Comparison of ENCODE assay signal across 21 cellular contexts in genomic region chr17:55764610-55765009, GRCh38. TPM values are rescaled to one million over a fixed set of nuclear protein-coding genes. Genes with fewer than 3 reads are reported as not detected.
DNase-seq lines count a peak whose midpoint lies in the region; ATAC-seq and TF ChIP-seq lines count a peak whose summit lies in the region.
"Had no signal": no experiment of that assay in that cellular context is flagged by ENCODE, and none has a peak within 500 bp of the region (broad histone marks: within the 10 kb centered on the region; RNA-seq: fewer than 3 reads in every experiment).

No MANE protein-coding gene starts in this region.

- no peaks in the 10 kb centered on the region for H3K27me3 ChIP-seq in left ventricle myocardium inferior (ENCODE audit: low read depth)
- no peaks in the 10 kb centered on the region for H3K27me3 ChIP-seq in right atrium auricular region
- H3K27me3 ChIP-seq in upper lobe of right lung = no peaks in the 10 kb centered on the region
- no peaks in the 10 kb centered on the region for H3K27me3 ChIP-seq in BE2C
- H3K27me3 ChIP-seq in ascending aorta = no peaks in the 10 kb centered on the region

- H3K4me1 ChIP-seq in left ventricle myocardium inferior (peaks cover 43% of the 10 kb centered on the region), right atrium auricular region (peaks cover 0 to 19% of the 10 kb centered on the region in 2 donors), upper lobe of right lung (peaks cover 8% of the 10 kb centered on the region), BE2C (peaks cover 6% of the 10 kb centered on the region), ascending aorta (peaks cover 0 to 3% of the 10 kb centered on the region in 2 donors)

- peak; percentile 28 for ATAC-seq in left lobe of liver
- no peak for ATAC-seq in upper lobe of right lung
- ATAC-seq: SK-N-SH treated with all-trans-retinoic acid at 6 μM for 48 hours had no signal

- no peak for TF ChIP-seq CTCF in left ventricle myocardium inferior (IDR thresholded peaks at IDR 0.05; ENCODE audit: borderline replicate concordance)
- TF ChIP-seq CTCF in right atrium auricular region (IDR thresholded peaks at IDR 0.05) = no peak
- TF ChIP-seq CTCF in upper lobe of right lung (IDR thresholded peaks at IDR 0.05) = no peak
- TF ChIP-seq CTCF in BE2C (IDR thresholded peaks at IDR 0.05; ENCODE audit: low read depth, low read length) = no peak
- no peak for TF ChIP-seq CTCF in ascending aorta (IDR thresholded peaks at IDR 0.05)

- H3K27ac ChIP-seq in left ventricle myocardium inferior (replicated peaks) (peak overlapping the region; percentile 30), right atrium auricular region (no peak overlapping the region), upper lobe of right lung (peak overlapping the region; percentile 33), ascending aorta (no peak overlapping the region)
- H3K27ac ChIP-seq: PC-9, RWPE1 had no signal

- no peaks in the 10 kb centered on the region for H3K9me3 ChIP-seq in left ventricle myocardium inferior (replicated peaks)
- no peaks in the 10 kb centered on the region for H3K9me3 ChIP-seq in right atrium auricular region
- no peaks in the 10 kb centered on the region for H3K9me3 ChIP-seq in upper lobe of right lung
- no peaks in the 10 kb centered on the region for H3K9me3 ChIP-seq in BE2C
- no peaks in the 10 kb centered on the region for H3K9me3 ChIP-seq in ascending aorta

- H3K4me3 ChIP-seq in left ventricle myocardium inferior (no peak overlapping the region), right atrium auricular region (no peak overlapping the region), upper lobe of right lung (no peak overlapping the region), BE2C (ENCODE audit: low read depth, low read length) (no peak overlapping the region), ascending aorta (no peak overlapping the region)
- H3K4me3 ChIP-seq: PC-9 had no signal

- intact Hi-C loops in left ventricle myocardium inferior (cut with micrococcal nuclease) = no loop called here
- intact Hi-C loops in upper lobe of right lung (cut with DNase I) = no loop called here
- intact Hi-C loops in ascending aorta (cut with DNase I) = no loop called here

- no peak for DNase-seq in left ventricle myocardium inferior
- no peak for DNase-seq in right atrium auricular region (ENCODE audit: low spot score)
- no peak for DNase-seq in left lobe of liver (ENCODE audit: low spot score)
- peak; percentile 15 for DNase-seq in renal cortical epithelial cell (ENCODE audit: low read depth)
- DNase-seq in upper lobe of right lung = no peak
- no peak for DNase-seq in BE2C
- DNase-seq in ascending aorta (ENCODE audit: low spot score in 2 of 2) = no peak
- no peak for DNase-seq in LoVo (ENCODE audit: low spot score)
- DNase-seq: 8988T, EL, NCI-H1092, NCI-H1436, NCI-H187 treated with DMSO at 0.1 percent for 48 hours, NCI-H2227 treated with DMSO at 0.1 percent for 48 hours, NCI-H510A, NCI-H748 treated with DMSO at 0.1 percent for 48 hours, PC-9, SHP77 treated with DMSO at 0.1 percent for 48 hours had no signal

- H3K36me3 ChIP-seq in left ventricle myocardium inferior = peaks cover 21% of the 10 kb centered on the region
- H3K36me3 ChIP-seq in right atrium auricular region = no peaks in the 10 kb centered on the region
- H3K36me3 ChIP-seq in upper lobe of right lung = peaks cover 11% of the 10 kb centered on the region
- H3K36me3 ChIP-seq in BE2C = no peaks in the 10 kb centered on the region
- no peaks in the 10 kb centered on the region for H3K36me3 ChIP-seq in ascending aorta

RNA-seq across cellular contexts. Expression of gene PCTP, which starts 13.8 kb away (rescaled TPM):
- total RNA-seq in left ventricle myocardium inferior (19.6 TPM), right atrium auricular region (10 to 100 TPM; 15.1 to 27.0 TPM), left lobe of liver (74.1 TPM), renal cortical epithelial cell (24.0 and 26.0 TPM in 2 replicates), upper lobe of right lung (24.7 TPM), ascending aorta (17.8 TPM)
- polyA plus RNA-seq in BE2C (2012; ENCODE audit: insufficient read depth, insufficient read length, low read depth) = 24.6 TPM

RNA-seq across cellular contexts. Expression of gene TMEM100, which starts 41.9 kb away (rescaled TPM):
- total RNA-seq in left ventricle myocardium inferior = 13.9 TPM
- 10 to 100 TPM; 18.0 to 26.1 TPM for total RNA-seq in right atrium auricular region
- total RNA-seq in left lobe of liver = 7.0 TPM
- 0.17 and 0.30 TPM in 2 replicates for total RNA-seq in renal cortical epithelial cell
- total RNA-seq in upper lobe of right lung = 279 TPM
- polyA plus RNA-seq in BE2C (2012; ENCODE audit: insufficient read depth, insufficient read length, low read depth) = 8.4 TPM
- 1.7 TPM for total RNA-seq in ascending aorta
- total RNA-seq: PC-9 had no signal
- polyA plus RNA-seq: CD14-positive monocyte had no signal

Comparison
In these comparisons a context has a peak if more than half of its experiments do, and no peak if none do; other contexts are left out.
1. H3K27ac ChIP-seq: peak in left ventricle myocardium inferior (single experiment) and upper lobe of right lung (single experiment); none in right atrium auricular region (0 of 2) and ascending aorta (0 of 2).
2. RNA of gene TMEM100, which starts 41.9 kb away (total RNA-seq): 279 TPM in upper lobe of right lung (single experiment); 18.0 to 26.1 TPM in right atrium auricular region, 13.9 TPM in left ventricle myocardium inferior (single experiment), 7.0 TPM in left lobe of liver (single experiment), 1.7 TPM in ascending aorta (single experiment) and 0.17 to 0.30 TPM in renal cortical epithelial cell; every median in the first group is over 10 times any median in the second.